ENCODE assay signal across 2 cellular contexts in the genomic region with DNA sequence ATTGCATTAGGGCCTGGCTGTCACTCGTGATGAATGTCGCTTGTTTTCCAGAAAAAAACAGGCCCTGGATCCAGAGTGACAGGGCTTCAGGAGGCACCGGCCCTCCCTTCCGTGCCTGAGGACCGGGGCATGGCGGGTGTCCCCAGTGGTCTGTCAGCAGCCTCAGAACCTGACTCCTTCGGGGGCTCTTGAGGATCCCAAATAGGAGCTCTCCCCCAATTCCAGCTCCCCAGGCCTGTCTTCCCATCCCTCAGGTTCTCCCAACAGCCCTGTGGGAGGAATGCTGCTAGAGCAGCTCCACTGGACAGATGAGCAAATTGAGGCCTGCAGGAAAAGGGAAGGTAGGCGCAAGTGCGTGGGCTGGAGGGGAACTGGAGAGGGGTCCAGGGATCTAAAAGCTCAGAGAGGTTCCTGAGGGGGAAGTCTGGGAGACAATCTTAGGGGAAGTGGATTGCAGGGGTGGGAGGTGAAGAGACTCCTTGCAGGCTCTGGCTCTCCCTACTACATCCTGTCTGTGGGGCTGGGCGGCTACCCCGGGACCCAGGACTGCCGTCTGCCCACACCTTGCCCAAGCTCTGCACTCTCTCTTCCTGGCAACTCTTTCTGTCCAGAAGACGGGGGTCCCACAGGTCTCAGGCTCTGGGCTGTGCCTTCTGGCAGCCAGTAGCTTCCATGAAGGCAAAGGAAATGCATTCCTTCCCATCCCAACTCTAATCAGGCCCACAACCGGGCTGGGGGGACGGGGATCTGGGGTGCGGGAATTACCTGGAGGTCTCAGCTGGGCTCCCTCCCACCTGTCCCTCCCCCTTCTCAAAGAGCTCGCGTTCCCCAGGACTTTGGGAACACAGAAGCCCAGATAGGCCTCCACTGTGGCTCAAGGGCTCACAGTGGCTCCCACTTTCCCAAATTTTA.
TF ChIP-seq lines count a peak whose summit lies in the region.

No MANE protein-coding gene starts in this region.

TF ChIP-seq in HCT116, 20 proteins besides CTCF, POLR2A, EP300 and RAD21 (continued from another document):
- TF ChIP-seq EGR1 (IDR thresholded peaks at IDR 0.05; ENCODE audit: low read depth): no peak
- no peak for TF ChIP-seq JUND (IDR thresholded peaks at IDR 0.05)
- TF ChIP-seq, protein P1, sequence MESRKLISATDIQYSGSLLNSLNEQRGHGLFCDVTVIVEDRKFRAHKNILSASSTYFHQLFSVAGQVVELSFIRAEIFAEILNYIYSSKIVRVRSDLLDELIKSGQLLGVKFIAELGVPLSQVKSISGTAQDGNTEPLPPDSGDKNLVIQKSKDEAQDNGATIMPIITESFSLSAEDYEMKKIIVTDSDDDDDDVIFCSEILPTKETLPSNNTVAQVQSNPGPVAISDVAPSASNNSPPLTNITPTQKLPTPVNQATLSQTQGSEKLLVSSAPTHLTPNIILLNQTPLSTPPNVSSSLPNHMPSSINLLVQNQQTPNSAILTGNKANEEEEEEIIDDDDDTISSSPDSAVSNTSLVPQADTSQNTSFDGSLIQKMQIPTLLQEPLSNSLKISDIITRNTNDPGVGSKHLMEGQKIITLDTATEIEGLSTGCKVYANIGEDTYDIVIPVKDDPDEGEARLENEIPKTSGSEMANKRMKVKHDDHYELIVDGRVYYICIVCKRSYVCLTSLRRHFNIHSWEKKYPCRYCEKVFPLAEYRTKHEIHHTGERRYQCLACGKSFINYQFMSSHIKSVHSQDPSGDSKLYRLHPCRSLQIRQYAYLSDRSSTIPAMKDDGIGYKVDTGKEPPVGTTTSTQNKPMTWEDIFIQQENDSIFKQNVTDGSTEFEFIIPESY (IDR thresholded peaks at IDR 0.05; ENCODE audit: extremely low read depth, insufficient replicate concordance, low read length): no peak
- no peak for TF ChIP-seq YY1 (IDR thresholded peaks at IDR 0.05; ENCODE audit: extremely low read depth, insufficient replicate concordance, low read depth, low read length)
- TF ChIP-seq, protein P2, sequence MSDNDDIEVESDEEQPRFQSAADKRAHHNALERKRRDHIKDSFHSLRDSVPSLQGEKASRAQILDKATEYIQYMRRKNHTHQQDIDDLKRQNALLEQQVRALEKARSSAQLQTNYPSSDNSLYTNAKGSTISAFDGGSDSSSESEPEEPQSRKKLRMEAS (IDR thresholded peaks at IDR 0.05): no peak
- no peak for TF ChIP-seq ZFX (IDR thresholded peaks at IDR 0.05)
- no peak for TF ChIP-seq EZH2phosphoT487 (IDR thresholded peaks at IDR 0.05; ENCODE audit: borderline replicate concordance)
- no peak for TF ChIP-seq CBX3 (IDR thresholded peaks at IDR 0.05; ENCODE audit: low read depth)
- TF ChIP-seq EZH2 (IDR thresholded peaks at IDR 0.05): no peak
- TF ChIP-seq POLR2AphosphoS5 (IDR thresholded peaks at IDR 0.05; ENCODE audit: low read depth, low read length): no peak

TF ChIP-seq in SK-N-SH, 30 proteins besides CTCF, POLR2A, EP300 and RAD21 (continued from another document):
- TF ChIP-seq, protein P3, sequence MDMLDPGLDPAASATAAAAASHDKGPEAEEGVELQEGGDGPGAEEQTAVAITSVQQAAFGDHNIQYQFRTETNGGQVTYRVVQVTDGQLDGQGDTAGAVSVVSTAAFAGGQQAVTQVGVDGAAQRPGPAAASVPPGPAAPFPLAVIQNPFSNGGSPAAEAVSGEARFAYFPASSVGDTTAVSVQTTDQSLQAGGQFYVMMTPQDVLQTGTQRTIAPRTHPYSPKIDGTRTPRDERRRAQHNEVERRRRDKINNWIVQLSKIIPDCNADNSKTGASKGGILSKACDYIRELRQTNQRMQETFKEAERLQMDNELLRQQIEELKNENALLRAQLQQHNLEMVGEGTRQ (IDR thresholded peaks at IDR 0.05; ENCODE audit: borderline replicate concordance, low read depth, low read length): no peak
- TF ChIP-seq, protein P4, sequence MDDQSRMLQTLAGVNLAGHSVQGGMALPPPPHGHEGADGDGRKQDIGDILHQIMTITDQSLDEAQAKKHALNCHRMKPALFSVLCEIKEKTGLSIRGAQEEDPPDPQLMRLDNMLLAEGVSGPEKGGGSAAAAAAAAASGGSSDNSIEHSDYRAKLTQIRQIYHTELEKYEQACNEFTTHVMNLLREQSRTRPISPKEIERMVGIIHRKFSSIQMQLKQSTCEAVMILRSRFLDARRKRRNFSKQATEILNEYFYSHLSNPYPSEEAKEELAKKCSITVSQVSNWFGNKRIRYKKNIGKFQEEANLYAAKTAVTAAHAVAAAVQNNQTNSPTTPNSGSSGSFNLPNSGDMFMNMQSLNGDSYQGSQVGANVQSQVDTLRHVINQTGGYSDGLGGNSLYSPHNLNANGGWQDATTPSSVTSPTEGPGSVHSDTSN (IDR thresholded peaks at IDR 0.05): peak; percentile 19; the same call in 1 of the 2 replicates
- no peak for TF ChIP-seq ELF1 (IDR thresholded peaks at IDR 0.05)
- TF ChIP-seq MXI1 (IDR thresholded peaks at IDR 0.05; ENCODE audit: low read depth, low read length): no peak
- TF ChIP-seq FOXJ3 (CRISPR knock-in tag; IDR thresholded peaks at IDR 0.05): 0 out of 2 replicates have a peak, but pooled peaks have one; percentile 36
- TF ChIP-seq, protein P5, sequence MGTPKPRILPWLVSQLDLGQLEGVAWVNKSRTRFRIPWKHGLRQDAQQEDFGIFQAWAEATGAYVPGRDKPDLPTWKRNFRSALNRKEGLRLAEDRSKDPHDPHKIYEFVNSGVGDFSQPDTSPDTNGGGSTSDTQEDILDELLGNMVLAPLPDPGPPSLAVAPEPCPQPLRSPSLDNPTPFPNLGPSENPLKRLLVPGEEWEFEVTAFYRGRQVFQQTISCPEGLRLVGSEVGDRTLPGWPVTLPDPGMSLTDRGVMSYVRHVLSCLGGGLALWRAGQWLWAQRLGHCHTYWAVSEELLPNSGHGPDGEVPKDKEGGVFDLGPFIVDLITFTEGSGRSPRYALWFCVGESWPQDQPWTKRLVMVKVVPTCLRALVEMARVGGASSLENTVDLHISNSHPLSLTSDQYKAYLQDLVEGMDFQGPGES (IDR thresholded peaks at IDR 0.05; ENCODE audit: low read depth, low read length): no peak
- TF ChIP-seq, protein P2 (IDR thresholded peaks at IDR 0.05; ENCODE audit: low read depth): no peak
- no peak for TF ChIP-seq NRF1 (IDR thresholded peaks at IDR 0.05; ENCODE audit: low read depth, low read length)
- TF ChIP-seq CHD2 (IDR thresholded peaks at IDR 0.05; ENCODE audit: low read length, partially characterized antibody): peak; percentile 18
- TF ChIP-seq TAF1 (IDR thresholded peaks at IDR 0.05; ENCODE audit: borderline replicate concordance, low read depth, low read length): no peak
- no peak for TF ChIP-seq JUND (IDR thresholded peaks at IDR 0.05)
- no peak for TF ChIP-seq FOXM1 (IDR thresholded peaks at IDR 0.05; ENCODE audit: low read depth)
- TF ChIP-seq FOSL2 (IDR thresholded peaks at IDR 0.05; ENCODE audit: borderline replicate concordance, low read depth): no peak
